In the genomic region with DNA sequence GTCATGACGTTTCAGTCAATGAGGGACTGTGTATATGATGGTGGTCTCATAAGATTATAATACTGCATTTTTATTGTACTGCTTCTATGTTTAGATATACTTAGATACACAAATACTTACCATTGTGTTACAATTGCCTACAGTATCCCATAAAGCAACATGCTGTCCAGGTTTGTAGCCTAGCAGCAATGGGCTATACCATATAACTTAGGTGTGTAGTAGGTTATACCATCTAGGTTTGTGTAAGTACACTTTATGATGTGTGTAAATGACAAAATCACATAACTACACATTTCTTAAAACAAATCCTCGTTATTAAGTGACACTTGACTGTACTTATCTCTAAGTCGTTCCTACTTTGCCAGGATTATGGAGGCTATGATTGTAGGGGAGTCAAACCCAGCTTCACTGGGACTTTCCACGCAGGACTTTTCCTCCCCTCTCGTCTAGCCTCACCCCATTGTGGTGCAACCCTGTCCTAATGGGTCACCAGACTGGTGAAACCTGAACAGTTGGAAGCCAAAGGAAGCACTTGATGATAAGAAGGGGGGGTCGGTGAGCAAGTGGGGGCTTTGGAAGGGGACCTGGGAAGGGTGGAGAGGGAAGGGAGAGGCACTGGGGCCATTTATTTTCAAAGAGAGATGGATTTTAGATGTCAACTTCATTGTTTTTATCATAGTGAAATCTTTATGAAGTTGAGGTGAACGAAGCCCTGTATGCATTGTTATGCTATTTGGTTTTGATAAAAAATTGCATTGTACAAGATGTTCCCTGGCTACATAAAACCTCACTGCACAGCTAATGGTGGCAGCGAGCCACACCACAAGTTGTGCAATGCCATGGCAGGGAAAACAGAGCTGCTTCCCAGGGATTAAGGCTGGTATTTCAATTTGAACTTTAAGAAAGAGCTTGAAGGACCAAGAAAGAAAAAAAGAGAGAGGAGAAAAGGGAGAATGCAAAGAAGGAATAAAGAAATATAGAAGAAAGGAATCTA, we compare ENCODE assay signal across 1 cellular context.
TF ChIP-seq lines count a peak whose summit lies in the region.

No MANE protein-coding gene starts in this region.

TF ChIP-seq in K562, 482 proteins besides CTCF, POLR2A, EP300 and RAD21 (continued from another document):
- TF ChIP-seq FOXK2 (conservative IDR thresholded peaks at IDR 0.05 in 1 of 2, IDR thresholded peaks at IDR 0.05 in 1 of 2; ENCODE audit: low read depth in 2 of 2): no peak; a peak in 1 of 4 replicates
- TF ChIP-seq ZNF282 (CRISPR knock-in tag; IDR thresholded peaks at IDR 0.05): no peak
- no peak for TF ChIP-seq TAL1 (IDR thresholded peaks at IDR 0.05)
- no peak for TF ChIP-seq ZNF561 (CRISPR knock-in tag; conservative IDR thresholded peaks at IDR 0.05)
- TF ChIP-seq TGIF2 (CRISPR knock-in tag; IDR thresholded peaks at IDR 0.05): no peak
- no peak for TF ChIP-seq CC2D1A (IDR thresholded peaks at IDR 0.05)
